ENCODE assay signal across 12 cellular contexts in the genomic region with DNA sequence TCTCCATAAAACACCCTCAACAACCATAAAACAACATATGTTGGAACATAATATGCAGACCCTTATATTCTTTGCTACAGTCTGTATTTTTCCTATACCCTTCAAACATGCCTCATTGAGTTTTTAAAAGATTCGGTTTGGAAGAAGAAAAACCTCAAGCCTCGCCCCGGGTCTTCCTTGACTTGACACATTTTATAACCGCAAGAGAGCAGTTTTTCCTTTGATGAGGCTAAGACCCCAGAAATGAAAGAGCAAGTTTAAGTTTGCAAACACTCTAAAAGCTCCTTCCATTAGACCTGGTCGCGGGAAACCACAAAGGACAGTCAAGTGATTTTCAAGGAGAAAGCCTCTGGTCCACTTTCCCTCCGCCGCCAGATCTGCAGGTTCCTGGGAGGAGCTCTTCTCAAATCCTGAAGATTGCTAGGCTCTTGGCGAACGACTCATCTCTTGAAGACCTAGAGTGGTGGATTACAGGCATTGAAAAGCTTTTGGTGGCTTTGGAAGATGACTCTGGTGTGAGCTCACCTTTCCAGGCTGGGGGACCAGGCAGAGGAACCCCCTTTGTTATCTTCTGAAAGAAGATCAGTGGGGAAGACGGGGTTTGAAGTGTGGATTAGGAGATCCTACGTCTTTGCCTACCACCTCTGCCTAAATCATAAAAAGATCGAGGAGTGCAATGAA. TPM values are rescaled to one million over a fixed set of nuclear protein-coding genes. Genes with fewer than 3 reads are reported as not detected.
DNase-seq lines count a peak whose midpoint lies in the region; ATAC-seq and TF ChIP-seq lines count a peak whose summit lies in the region.
"Had no signal": no experiment of that assay in that cellular context is flagged by ENCODE, and none has a peak within 500 bp of the region (broad histone marks: within the 10 kb centered on the region; RNA-seq: fewer than 3 reads in every experiment).

A gene with protein sequence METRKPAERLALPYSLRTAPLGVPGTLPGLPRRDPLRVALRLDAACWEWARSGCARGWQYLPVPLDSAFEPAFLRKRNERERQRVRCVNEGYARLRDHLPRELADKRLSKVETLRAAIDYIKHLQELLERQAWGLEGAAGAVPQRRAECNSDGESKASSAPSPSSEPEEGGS (plus strand): TSS at position 356 of the 681 bp plus-strand sequence. CDS start 515 bp downstream, outside the sequence.

- no peak for TF ChIP-seq POLR2A in IMR-90 (IDR thresholded peaks at IDR 0.05; ENCODE audit: low read depth, low read length)

- peaks cover 56 to 75% of the 10 kb centered on the region in 2 donors for H3K27me3 Mint-ChIP-seq in CD8-positive, alpha-beta memory T cell
- H3K27me3 Mint-ChIP-seq in effector memory CD8-positive, alpha-beta T cell = peaks cover 79 to 93% of the 10 kb centered on the region in 2 donors

- dilution Hi-C loops in IMR-90 (cut with HindIII; ENCODE audit: low sequenced_read_pairs, unreplicated experiment) = no loop called here

- no TSS peak for BruUV-seq in IMR-90 (replicated peaks; lab: Mats Ljungman, UMichigan)

- CTCF ChIA-PET in CD8-positive, alpha-beta memory T cell (lab: Charles Lee) = no interaction called here
- CTCF ChIA-PET in IMR-90 (lab: Yijun Ruan, JAX) = no interaction called here
- CTCF ChIA-PET in SK-N-SH (lab: Yijun Ruan, JAX) = interaction anchor here (0.9 to 1.8 kb wide), 3 partner anchors 9 to 855 kb away, joined by 3 to 4 read pairs (median 4); no protein-coding TSS in a partner anchor

- H3K9me3 Mint-ChIP-seq in CD8-positive, alpha-beta memory T cell = peaks cover 0 to 3% (median 0%) of the 10 kb centered on the region in 5 donors
- H3K9me3 Mint-ChIP-seq in effector memory CD8-positive, alpha-beta T cell = no peaks in the 10 kb centered on the region

- in situ Hi-C loops in IMR-90 (cut with MboI; ENCODE audit: low sequenced_read_pairs) = no loop called here
- in situ Hi-C loops in GM13977 (cut with MboI; ENCODE audit: low pct_unique_long_range_greater_than_20kb, low sequenced_read_pairs, unreplicated experiment) = no loop called here

- H3K4ac ChIP-seq in IMR-90 (ENCODE audit: low read depth, low read length) = no peak within 1 kb of the TSS

- no peak within 1 kb of the TSS for H2AK9ac ChIP-seq in IMR-90 (replicated peaks; ENCODE audit: low read depth, low read length, poor library complexity)

- peaks cover 19 to 26% (median 20%) of the 10 kb centered on the region in 3 donors for H3K4me1 Mint-ChIP-seq in CD8-positive, alpha-beta memory T cell
- peaks cover 12 to 13% of the 10 kb centered on the region in 2 donors for H3K4me1 Mint-ChIP-seq in effector memory CD8-positive, alpha-beta T cell (ENCODE audit: low read depth in 2 of 2)

- H3K23ac ChIP-seq in IMR-90 (ENCODE audit: low read depth, low read length) = no peak within 1 kb of the TSS

- POLR2A ChIA-PET in CD8-positive, alpha-beta memory T cell (lab: Charles Lee) = no interaction called here
- POLR2A ChIA-PET in IMR-90 (lab: Charles Lee; ENCODE audit: unreplicated experiment) (no interaction called here), SK-N-SH (lab: Yijun Ruan, JAX) (no interaction called here)

- H4K20me1 ChIP-seq in IMR-90 (ENCODE audit: insufficient read depth, low read length) (no peaks in the 10 kb centered on the region), SK-N-SH (ENCODE audit: insufficient read depth) (no peaks in the 10 kb centered on the region)

- H3K9me1 ChIP-seq in IMR-90 (ENCODE audit: insufficient read depth, low read length) = no peaks in the 10 kb centered on the region

- no peak within 1 kb of the TSS for H2BK15ac ChIP-seq in IMR-90 (ENCODE audit: low read depth, low read length)

- intact Hi-C loops in IMR-90 (cut with micrococcal nuclease) = no loop called here

- TF ChIP-seq RAD21 in IMR-90 (IDR thresholded peaks at IDR 0.05; ENCODE audit: low read length) (no peak), SK-N-SH (IDR thresholded peaks at IDR 0.05; ENCODE audit: low read length) (no peak)

- no peaks in the 10 kb centered on the region for H3K36me3 Mint-ChIP-seq in CD8-positive, alpha-beta memory T cell
- no peaks in the 10 kb centered on the region for H3K36me3 Mint-ChIP-seq in effector memory CD8-positive, alpha-beta T cell (ENCODE audit: insufficient read depth)

- H3F3A ChIP-seq in SK-N-SH (replicated peaks; ENCODE audit: insufficient read depth) = no peaks in the 10 kb centered on the region

- H4K8ac ChIP-seq in IMR-90 (ENCODE audit: low read depth in 2 of 2, low read length in 2 of 2) = no peak within 1 kb of the TSS

- H3K9ac ChIP-seq in IMR-90 (ENCODE audit: low read depth, low read length) (no peak within 1 kb of the TSS), parathyroid adenoma (no peak within 1 kb of the TSS), SK-N-SH (no peak within 1 kb of the TSS)

- H2AFZ ChIP-seq in IMR-90 (replicated peaks; ENCODE audit: low read length, poor library complexity) (peak within 1 kb of the TSS; percentile 41), parathyroid adenoma (peak within 1 kb of the TSS; percentile 89), SK-N-SH (ENCODE audit: low read depth) (no peak within 1 kb of the TSS)

- H3K9me2 ChIP-seq in SK-N-SH = no peaks in the 10 kb centered on the region

- H3K4me1 ChIP-seq in CD8-positive, alpha-beta memory T cell (ENCODE audit: insufficient read depth, low read length) = peaks cover 13% of the 10 kb centered on the region
- no peaks in the 10 kb centered on the region for H3K4me1 ChIP-seq in IMR-90 (ENCODE audit: control insufficient read depth, insufficient read depth, low read length)
- no peaks in the 10 kb centered on the region for H3K4me1 ChIP-seq in parathyroid adenoma
- H3K4me1 ChIP-seq in SK-N-SH (ENCODE audit: control insufficient read depth in 1 of 2, insufficient read depth in 2 of 2, low read depth in 1 of 2, low read length in 1 of 2) = no peaks in the 10 kb centered on the region; a peak in 1 of 4 replicates
- H3K4me1 ChIP-seq: Caco-2, pancreas had no signal

- no peak for TF ChIP-seq EP300 in SK-N-SH (IDR thresholded peaks at IDR 0.05; ENCODE audit: borderline replicate concordance in 1 of 2, low read depth in 1 of 2, low read length in 1 of 2)

- no peaks in the 10 kb centered on the region for H3K79me1 ChIP-seq in IMR-90 (ENCODE audit: low read depth in 1 of 2, low read length in 2 of 2)

- H2BK5ac ChIP-seq in IMR-90 (ENCODE audit: low read depth, low read length, poor library complexity, severe bottlenecking) = no peak within 1 kb of the TSS

- H4K5ac ChIP-seq in IMR-90 (ENCODE audit: low read depth, low read length) = no peak within 1 kb of the TSS

- H2BK20ac ChIP-seq in IMR-90 (ENCODE audit: low read depth, low read length) = no peak within 1 kb of the TSS

- H3K27me3 ChIP-seq in CD8-positive, alpha-beta memory T cell (ENCODE audit: insufficient read depth, low read length, poor library complexity, severe bottlenecking) = peaks cover 20% of the 10 kb centered on the region
- H3K27me3 ChIP-seq in IMR-90 (ENCODE audit: control insufficient read depth, insufficient read depth, low read length) (peaks cover 17% of the 10 kb centered on the region), parathyroid adenoma (ENCODE audit: control insufficient read depth, insufficient read depth, low read length) (no peaks in the 10 kb centered on the region), SK-N-SH (ENCODE audit: insufficient read depth) (peaks cover 23% of the 10 kb centered on the region)

- H3K79me2 ChIP-seq in parathyroid adenoma (no peaks in the 10 kb centered on the region), SK-N-SH (ENCODE audit: insufficient read depth) (no peaks in the 10 kb centered on the region)

- H3K36me3 ChIP-seq in CD8-positive, alpha-beta memory T cell (ENCODE audit: insufficient read depth, low read length) = no peaks in the 10 kb centered on the region
- no peaks in the 10 kb centered on the region for H3K36me3 ChIP-seq in IMR-90 (ENCODE audit: control insufficient read depth, insufficient read depth, low read length)
- no peaks in the 10 kb centered on the region for H3K36me3 ChIP-seq in parathyroid adenoma (ENCODE audit: control insufficient read depth, insufficient read depth, low read length)
- no peaks in the 10 kb centered on the region for H3K36me3 ChIP-seq in SK-N-SH (replicated peaks in 1 of 2; ENCODE audit: control insufficient read depth in 1 of 2, insufficient read depth in 2 of 2, low read length in 1 of 2)
- H3K36me3 ChIP-seq: pancreas had no signal

- H3K27ac ChIP-seq in CD8-positive, alpha-beta memory T cell (ENCODE audit: low read depth, low read length) = no peak within 1 kb of the TSS
- no peak within 1 kb of the TSS for H3K27ac ChIP-seq in IMR-90 (ENCODE audit: insufficient read depth, low read length)
- no peak within 1 kb of the TSS for H3K27ac ChIP-seq in parathyroid adenoma
- H3K27ac ChIP-seq in SK-N-SH (ENCODE audit: low read depth in 2 of 2, low read length in 1 of 2) = no peak within 1 kb of the TSS
- H3K27ac ChIP-seq: pancreas had no signal

- no peak within 1 kb of the TSS for H3K27ac Mint-ChIP-seq in CD8-positive, alpha-beta memory T cell
- H3K27ac Mint-ChIP-seq in effector memory CD8-positive, alpha-beta T cell = no peak within 1 kb of the TSS

- H3K18ac ChIP-seq in IMR-90 (ENCODE audit: low read depth, low read length) = no peak within 1 kb of the TSS

- H2BK120ac ChIP-seq in IMR-90 (ENCODE audit: low read depth, low read length) = no peak within 1 kb of the TSS

- WGBS in IMR-90 (ENCODE audit: extremely low coverage in 2 of 2, insufficient read length in 1 of 2), 2 experiments = no CpG with 5 or more reads among the region's 13 CpGs
- WGBS in SK-N-SH (ENCODE audit: low lambda C conversion rate) = 42% methylated on average over 13 of the region's 13 CpGs

- no peak for TF ChIP-seq CTCF in IMR-90 (conservative IDR thresholded peaks at IDR 0.05; ENCODE audit: low read depth, low read length)
- TF ChIP-seq CTCF in parathyroid adenoma (IDR thresholded peaks at IDR 0.05) = no peak
- TF ChIP-seq CTCF in SK-N-SH (IDR thresholded peaks at IDR 0.05) = no peak
- no peak for TF ChIP-seq CTCF in GM13977 (IDR thresholded peaks at IDR 0.05; ENCODE audit: extremely low read depth, insufficient read depth, missing control alignments)

- no peak within 1 kb of the TSS for H4K91ac ChIP-seq in IMR-90 (ENCODE audit: insufficient read depth, low read depth, low read length)

- ATAC-seq in IMR-90 (ENCODE audit: low read depth) (no peak), GM18867 (IDR thresholded peaks at IDR 0.05; ENCODE audit: unreplicated experiment) (no peak)
- ATAC-seq in effector memory CD8-positive, alpha-beta T cell (replicated peaks) = no peak

- H3K9me3 ChIP-seq in CD8-positive, alpha-beta memory T cell (ENCODE audit: low read length) = no peaks in the 10 kb centered on the region
- H3K9me3 ChIP-seq in IMR-90 (ENCODE audit: control insufficient read depth, insufficient read depth, low read length) = no peaks in the 10 kb centered on the region
- no peaks in the 10 kb centered on the region for H3K9me3 ChIP-seq in parathyroid adenoma (ENCODE audit: control insufficient read depth, low read length)
- no peaks in the 10 kb centered on the region for H3K9me3 ChIP-seq in SK-N-SH
- H3K9me3 ChIP-seq: Caco-2, pancreas had no signal

- H3K56ac ChIP-seq in IMR-90 (ENCODE audit: extremely low read depth, insufficient read depth, low read length) = no peak within 1 kb of the TSS

- no peak within 1 kb of the TSS for H2AK5ac ChIP-seq in IMR-90 (ENCODE audit: low read depth, low read length)

- no peak within 1 kb of the TSS for H3K4me3 ChIP-seq in CD8-positive, alpha-beta memory T cell (ENCODE audit: low read length)
- H3K4me3 ChIP-seq in IMR-90 (ENCODE audit: insufficient read depth, low read depth, low read length) (no peak within 1 kb of the TSS), parathyroid adenoma (ENCODE audit: low read depth, low read length) (no peak within 1 kb of the TSS), SK-N-SH (ENCODE audit: low read depth in 2 of 2, low read length in 1 of 2) (peak within 1 kb of the TSS in 1 of 2 experiments; percentile 23; a peak in 1 of 4 replicates)

- H3K4me2 ChIP-seq in IMR-90 (ENCODE audit: low read depth, low read length) (no peak within 1 kb of the TSS), parathyroid adenoma (ENCODE audit: low read length) (no peak within 1 kb of the TSS), SK-N-SH (no peak within 1 kb of the TSS)

- no peak for DNase-seq in CD8-positive, alpha-beta memory T cell
- DNase-seq in IMR-90 (no peak), SK-N-SH (no peak), NCI-H2081 treated with DMSO at 0.1 percent for 48 hours (lab: John Stamatoyannopoulos, UW) (no peak), GM13977 (ENCODE audit: low spot score) (no peak)
- no peak for DNase-seq in effector memory CD8-positive, alpha-beta T cell
- DNase-seq: Caco-2, erythroblast, MV-4-11 had no signal

- H3K4me3 Mint-ChIP-seq in CD8-positive, alpha-beta memory T cell = peak within 1 kb of the TSS in 6 of 7 donors; percentile 60 to 86 (median 70)
- peak within 1 kb of the TSS; percentile 59 to 68 for H3K4me3 Mint-ChIP-seq in effector memory CD8-positive, alpha-beta T cell

- no peak within 1 kb of the TSS for H3K14ac ChIP-seq in IMR-90 (replicated peaks; ENCODE audit: low read depth, low read length)

RNA-seq across cellular contexts. Expression of the gene that starts here (rescaled TPM):
- total RNA-seq in CD8-positive, alpha-beta memory T cell = not detected
- polyA plus RNA-seq in CD8-positive, alpha-beta memory T cell = not detected
- total RNA-seq in IMR-90 (2012; rRNA removed) = not detected in 2 replicates
- polyA plus RNA-seq in IMR-90 (2012; rRNA removed) (not detected in 2 replicates), SK-N-SH (2012; rRNA removed) (not detected in 2 replicates)
- polyA plus RNA-seq in IMR-90 (2012; cell fraction: cytosol; rRNA removed) = not detected in 2 replicates
- not detected in 2 replicates for polyA plus RNA-seq in IMR-90 (2012; cell fraction: nucleus; rRNA removed; ENCODE audit: low replicate concordance)
- not detected in 2 replicates for polyA plus RNA-seq in SK-N-SH (2012; cell fraction: cytosol; rRNA removed)
- not detected in 2 replicates for polyA plus RNA-seq in SK-N-SH (2012; cell fraction: nucleus; rRNA removed)
- total RNA-seq: Caco-2, pancreas had no signal
